16 cellular contexts compared by ENCODE assay signal in the genomic region with DNA sequence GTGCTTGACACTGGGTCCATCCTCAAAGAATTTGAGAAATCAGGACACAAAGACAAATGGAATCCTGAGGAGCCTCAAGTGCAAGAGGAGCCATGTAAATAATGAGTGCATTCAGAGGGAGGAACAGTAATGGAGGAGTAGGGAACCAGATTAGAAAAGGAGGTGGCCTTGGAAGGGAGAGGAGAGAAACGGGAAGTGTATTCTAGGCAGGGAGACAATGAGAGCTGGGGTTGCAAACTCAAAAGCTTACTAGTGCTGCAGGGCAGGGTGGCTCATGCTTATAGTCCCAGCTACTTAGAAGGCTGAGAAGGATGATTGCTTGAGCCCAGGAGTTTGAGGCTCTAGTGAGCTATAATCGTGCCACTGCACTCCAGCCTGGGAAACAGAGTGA.
"Had no signal": no experiment of that assay in that cellular context is flagged by ENCODE, and none has a peak within 500 bp of the region (broad histone marks: within the 10 kb centered on the region; RNA-seq: fewer than 3 reads in every experiment).

No MANE protein-coding gene starts in this region.

- H3K27me3 ChIP-seq: testis, upper lobe of right lung had no signal

- H3K36me3 ChIP-seq: neutrophil, upper lobe of right lung had no signal

- DNase-seq: activated naive CD4-positive, alpha-beta T cell treated with anti-CD3 and anti-CD28 coated beads for 36 hours; activated naive CD8-positive, alpha-beta T cell treated with anti-CD3 and anti-CD28 coated beads, Interleukin-2, amount 50 U/mL, for 24 hours; aorta; foreskin melanocyte; kidney glomerular epithelial cell; left ventricle myocardium superior; mesenchymal stem cell; natural killer cell; stimulated activated CD4-positive, alpha-beta T cell treated with anti-CD3 and anti-CD28 coated beads, Interleukin-1b, Interleukin-23, amount 100 ng/mL, for 48 hours; stimulated activated naive CD8-positive, alpha-beta T cell treated with anti-CD3 and anti-CD28 coated beads, Interleukin-15, amount 100 ng/mL, for 72 hours; testis; upper lobe of right lung had no signal

- ATAC-seq: activated CD4-positive, CD25-positive, alpha-beta regulatory T cell treated with anti-CD3 and anti-CD28 coated beads, Interleukin-2, amount 50 U/mL, for 24 hours; activated naive CD8-positive, alpha-beta T cell treated with anti-CD3 and anti-CD28 coated beads, Interleukin-2, amount 50 U/mL, for 24 hours; activated T-helper 17 cell treated with anti-CD3 and anti-CD28 coated beads, Interleukin-2, amount 50 U/mL, for 72 hours; left ventricle myocardium superior; natural killer cell; stimulated activated naive CD8-positive, alpha-beta T cell treated with anti-CD3 and anti-CD28 coated beads, Interleukin-15, amount 100 ng/mL, for 72 hours; upper lobe of right lung had no signal

- H3K4me1 ChIP-seq: testis, upper lobe of right lung had no signal

- H3K4me3 ChIP-seq: testis, upper lobe of right lung had no signal

- H3K27ac ChIP-seq: epithelial cell of prostate, neutrophil, testis, upper lobe of right lung had no signal

- H3K9me3 ChIP-seq: neutrophil, testis, upper lobe of right lung had no signal
